ENCODE assay signal across 8 cellular contexts in genomic region chr1:173714441-173714758, GRCh38. TPM values are rescaled to one million over a fixed set of nuclear protein-coding genes. Genes with fewer than 3 reads are reported as not detected.
DNase-seq lines count a peak whose midpoint lies in the region; ATAC-seq, FAIRE-seq and TF ChIP-seq lines count a peak whose summit lies in the region.

No MANE protein-coding gene starts in this region.

- TF ChIP-seq POLR2A in H1 (IDR thresholded peaks at IDR 0.05; ENCODE audit: control extremely low read depth in 1 of 2, low read depth in 2 of 2, low read length in 2 of 2), result no peak

- H3K23ac ChIP-seq in H1 (ENCODE audit: insufficient read length), result no peak overlapping the region
- H3K23ac ChIP-seq in neuronal stem cell (ENCODE audit: low read depth, low read length, poor library complexity), result no peak overlapping the region

- H3K36me3 ChIP-seq in CD4-positive, alpha-beta memory T cell (ENCODE audit: insufficient read depth, low read length), result no peaks in the 10 kb centered on the region
- H3K36me3 ChIP-seq in H1 (ENCODE audit: control insufficient read depth in 2 of 4, insufficient read depth in 4 of 4, low read length in 3 of 4) (no peaks in the 10 kb centered on the region), neuronal stem cell (replicated peaks in 1 of 2; ENCODE audit: control insufficient read depth in 2 of 2, insufficient read depth in 2 of 2, low read length in 2 of 2) (peaks cover 0 to 4% of the 10 kb centered on the region in 2 donors)

- H3K56ac ChIP-seq in H1 (replicated peaks; ENCODE audit: insufficient read length, low read depth, low read length), result no peak overlapping the region

- peak overlapping the region; percentile 92 to 98 (median 97) for H3K27ac Mint-ChIP-seq in CD4-positive, alpha-beta memory T cell

- H3K27me3 Mint-ChIP-seq in CD4-positive, alpha-beta memory T cell, result peaks cover 15 to 18% of the 10 kb centered on the region in 2 donors

- H3K4me1 Mint-ChIP-seq in CD4-positive, alpha-beta memory T cell, result peaks cover 16 to 33% (median 23%) of the 10 kb centered on the region in 4 donors

- intact Hi-C loops in CD4-positive, alpha-beta memory T cell (cut with micrococcal nuclease), result loop anchor here (2.0 to 10.0 kb wide), 6 partner anchors 110 to 1930 kb away; partner anchors contain the start of genes CACYBP, CENPL, DARS2 and METTL13

- H3K18ac ChIP-seq in H1 (ENCODE audit: extremely low read depth, low read length) (no peak overlapping the region), neuronal stem cell (ENCODE audit: low read length) (no peak overlapping the region)

- H3K14ac ChIP-seq in H1 (ENCODE audit: insufficient read length) (no peak overlapping the region), neuronal stem cell (ENCODE audit: low read length) (no peak overlapping the region)

- H2BK5ac ChIP-seq in H1 (ENCODE audit: low read depth, low read length) (no peak overlapping the region), neuronal stem cell (ENCODE audit: low read length) (no peak overlapping the region)

- CTCF ChIA-PET in CD4-positive, alpha-beta memory T cell (lab: Charles Lee; ENCODE audit: partially characterized antibody), result interaction anchor here (0.9 to 2.3 kb wide), 5 partner anchors 10 to 284 kb away, joined by 3 to 16 read pairs (median 4); partner anchors contain the start of gene PRDX6
- CTCF ChIA-PET in H1 (lab: Charles Lee; ENCODE audit: partially characterized antibody), result interaction anchor here (0.9 to 1.1 kb wide), 3 partner anchors 19 to 279 kb away, joined by 3 read pairs; no protein-coding TSS in a partner anchor

- no peak for FAIRE-seq in H1 (lab: Jason Lieb, UNC)

- H3K4ac ChIP-seq in H1 (replicated peaks; ENCODE audit: insufficient read length, low read depth, low read length) (no peak overlapping the region), neuronal stem cell (ENCODE audit: low read length) (no peak overlapping the region)

- H2BK120ac ChIP-seq in H1 (replicated peaks; ENCODE audit: low read depth, low read length), result no peak overlapping the region
- no peak overlapping the region for H2BK120ac ChIP-seq in neuronal stem cell (ENCODE audit: low read depth, low read length)

- peaks cover 5% of the 10 kb centered on the region for H3K27me3 ChIP-seq in CD4-positive, alpha-beta memory T cell (ENCODE audit: insufficient read depth, low read length)
- H3K27me3 ChIP-seq in H1 (replicated peaks in 1 of 4; ENCODE audit: control insufficient read depth in 3 of 4, extremely low read depth in 1 of 4, insufficient read depth in 3 of 4, low read length in 3 of 4) (peaks cover 0 to 7% (median 0%) of the 10 kb centered on the region in 4 experiments; a peak in 2 of 7 replicates), neuronal stem cell (ENCODE audit: control insufficient read depth in 3 of 3, insufficient read depth in 3 of 3, low read depth in 1 of 3, low read length in 3 of 3) (no peaks in the 10 kb centered on the region)

- H2AFZ ChIP-seq in H1 (ENCODE audit: low read length) (peak overlapping the region; percentile 88), neuronal stem cell (ENCODE audit: low read length) (peak overlapping the region; percentile 90)

- H3K27ac ChIP-seq in CD4-positive, alpha-beta memory T cell (ENCODE audit: low read depth, low read length), result peak overlapping the region; percentile 78
- H3K27ac ChIP-seq in H1 (ENCODE audit: low read depth, low read length) (no peak overlapping the region), neuronal stem cell (replicated peaks; ENCODE audit: low read length) (no peak overlapping the region)

- no peak for TF ChIP-seq CTCF in H1 (IDR thresholded peaks at IDR 0.05; ENCODE audit: control extremely low read depth in 1 of 3, insufficient read depth in 1 of 3, low read depth in 1 of 3, low read length in 3 of 3)

- H2BK12ac ChIP-seq in H1 (ENCODE audit: low read depth, low read length), result peak overlapping the region; percentile 64; the same call in 1 of the 2 replicates
- H2BK12ac ChIP-seq in neuronal stem cell (ENCODE audit: low read length), result no peak overlapping the region

- H3K4me2 ChIP-seq in H1 (ENCODE audit: insufficient read depth in 1 of 2, low read depth in 2 of 2, low read length in 2 of 2), result peak overlapping the region; percentile 85 to 91; a peak in 3 of 4 replicates
- H3K4me2 ChIP-seq in neuronal stem cell (ENCODE audit: insufficient read depth, low read length, poor library complexity, severe bottlenecking), result peak overlapping the region; percentile 58

- peaks cover 3 to 19% of the 10 kb centered on the region in 2 donors for H3K36me3 Mint-ChIP-seq in CD4-positive, alpha-beta memory T cell

- TF ChIP-seq EP300 in H1 (IDR thresholded peaks at IDR 0.05; ENCODE audit: borderline replicate concordance in 1 of 2, low read depth in 2 of 2, low read length in 2 of 2), result no peak

- peaks cover 34% of the 10 kb centered on the region for H3K4me1 ChIP-seq in CD4-positive, alpha-beta memory T cell (ENCODE audit: insufficient read depth, low read length)
- H3K4me1 ChIP-seq in H1 (replicated peaks in 1 of 4; ENCODE audit: control insufficient read depth in 3 of 4, insufficient read depth in 4 of 4, low read length in 3 of 4), result no peaks in the 10 kb centered on the region
- peaks cover 0 to 3% of the 10 kb centered on the region in 2 donors for H3K4me1 ChIP-seq in neuronal stem cell (ENCODE audit: control insufficient read depth in 2 of 2, insufficient read depth in 1 of 2, low read depth in 1 of 2, low read length in 2 of 2)

- H4K91ac ChIP-seq in H1 (replicated peaks; ENCODE audit: insufficient read length, low read length) (peak overlapping the region; percentile 51), neuronal stem cell (ENCODE audit: low read depth, low read length, poor library complexity) (no peak overlapping the region)

- ATAC-seq in HG02970 (IDR thresholded peaks at IDR 0.05; ENCODE audit: low FRiP score, unreplicated experiment) (no peak), HG02798 (IDR thresholded peaks at IDR 0.05; ENCODE audit: poor library complexity, unreplicated experiment) (no peak), HG02938 (IDR thresholded peaks at IDR 0.05; ENCODE audit: unreplicated experiment) (no peak)

- DNase-seq in CD4-positive, alpha-beta memory T cell, result no peak
- DNase-seq in NCI-H69 (lab: John Stamatoyannopoulos, UW) (peak; percentile 39), H1 (ENCODE audit: low read depth in 1 of 2, low spot score in 2 of 2) (no peak), neuronal stem cell (ENCODE audit: low spot score) (no peak), glomerular visceral epithelial cell (ENCODE audit: extremely low spot score) (no peak)

- H2BK15ac ChIP-seq in H1 (ENCODE audit: low read length) (peak overlapping the region; percentile 92), neuronal stem cell (ENCODE audit: low read length) (no peak overlapping the region)

- 49% methylated on average over 3 of the region's 3 CpGs; no CpG with 5 or more reads in 1 of the 2 experiments for WGBS in H1 (ENCODE audit: extremely low coverage in 1 of 2, insufficient coverage in 1 of 2, insufficient read length in 1 of 2, insufficient replicate concordance in 2 of 2, low coverage in 1 of 2, low lambda C conversion rate in 2 of 2, missing lambda C conversion rate in 1 of 2), 2 experiments
- WGBS in neuronal stem cell (ENCODE audit: extremely low coverage in 2 of 2, insufficient read length in 2 of 2, insufficient replicate concordance in 1 of 2), 2 donors, result no CpG with 5 or more reads among the region's 3 CpGs

- H4K20me1 ChIP-seq in H1 (replicated peaks in 1 of 2; ENCODE audit: control insufficient read depth in 1 of 2, insufficient read depth in 2 of 2, low read length in 2 of 2), result no peaks in the 10 kb centered on the region

- no peaks in the 10 kb centered on the region for H3K9me3 ChIP-seq in CD4-positive, alpha-beta memory T cell (ENCODE audit: control insufficient read depth in 1 of 2, low read length in 2 of 2)
- no peaks in the 10 kb centered on the region for H3K9me3 ChIP-seq in H1 (ENCODE audit: insufficient read depth in 2 of 2, low read depth in 1 of 2, low read length in 1 of 2)
- no peaks in the 10 kb centered on the region for H3K9me3 ChIP-seq in neuronal stem cell (replicated peaks in 1 of 2; ENCODE audit: control insufficient read depth in 2 of 2, insufficient read depth in 1 of 2, low read depth in 1 of 2, low read length in 2 of 2)

- no peak overlapping the region for H4K8ac ChIP-seq in H1 (ENCODE audit: extremely low read depth, insufficient read depth, low read length)
- no peak overlapping the region for H4K8ac ChIP-seq in neuronal stem cell (ENCODE audit: low read depth, low read length)

- H3K79me1 ChIP-seq in H1 (ENCODE audit: low read depth, low read length) (no peaks in the 10 kb centered on the region), neuronal stem cell (ENCODE audit: low read depth, low read length) (no peaks in the 10 kb centered on the region)

- H2AK5ac ChIP-seq in H1 (ENCODE audit: low read depth, low read length), result no peak overlapping the region
- no peak overlapping the region for H2AK5ac ChIP-seq in neuronal stem cell (ENCODE audit: low read depth, low read length)

- peak overlapping the region; percentile 6 to 73 for H3K4me3 ChIP-seq in CD4-positive, alpha-beta memory T cell (ENCODE audit: low read length in 2 of 2)
- H3K4me3 ChIP-seq in H1 (ENCODE audit: extremely low read depth in 1 of 4, insufficient read depth in 2 of 4, low read depth in 3 of 4, low read length in 4 of 4) (peak overlapping the region in 2 of 4 experiments; percentile 6 to 76; a peak in 4 of 8 replicates), neuronal stem cell (ENCODE audit: low read length in 2 of 2) (peak overlapping the region in 1 of 2 donors; percentile 75)

- peak overlapping the region; percentile 95 to 100 (median 97) for H3K4me3 Mint-ChIP-seq in CD4-positive, alpha-beta memory T cell

- H3K9ac ChIP-seq in H1 (replicated peaks in 1 of 4; ENCODE audit: extremely low read depth in 1 of 4, low read depth in 3 of 4, low read length in 3 of 4) (no peak overlapping the region), neuronal stem cell (ENCODE audit: low read depth, low read length, poor library complexity) (no peak overlapping the region)

- H2BK20ac ChIP-seq in H1 (ENCODE audit: low read length), result no peak overlapping the region

- H3K79me2 ChIP-seq in H1 (ENCODE audit: control insufficient read depth in 1 of 2, insufficient read depth in 2 of 2, low read length in 2 of 2), result peaks cover 0 to 19% of the 10 kb centered on the region in 2 experiments; a peak in 2 of 4 replicates

- H3K9me3 Mint-ChIP-seq in CD4-positive, alpha-beta memory T cell, result peaks cover 0 to 1% (median 0%) of the 10 kb centered on the region in 8 donors

- no peak for TF ChIP-seq RAD21 in H1 (IDR thresholded peaks at IDR 0.05 in 1 of 2, conservative IDR thresholded peaks at IDR 0.05 in 1 of 2; ENCODE audit: low read depth in 2 of 2, low read length in 2 of 2)

- POLR2A ChIA-PET in CD4-positive, alpha-beta memory T cell (lab: Charles Lee; ENCODE audit: partially characterized antibody), result interaction anchor here (0.6 to 4.6 kb wide), 17 partner anchors 9 to 1308 kb away, joined by 3 to 56 read pairs (median 4); partner anchors contain the start of genes CACYBP, CENPL, DARS2 and GAS5
- POLR2A ChIA-PET in H1 (lab: Charles Lee; ENCODE audit: partially characterized antibody), result interaction anchor here (0.9 to 2.3 kb wide), 8 partner anchors 9 to 154 kb away, joined by 3 to 12 read pairs (median 5); partner anchors contain the start of genes DARS2, GAS5 and ZBTB37

- peaks cover 3% of the 10 kb centered on the region; the same call in 1 of the 2 replicates for H3K23me2 ChIP-seq in H1 (ENCODE audit: low read depth, low read length)

- no peak overlapping the region for H4K5ac ChIP-seq in H1 (ENCODE audit: insufficient read length, low read depth, low read length)

RNA-seq across cellular contexts. Expression of gene KLHL20, which starts 0.4 kb away (rescaled TPM):
- 10 to 100 TPM; 41.0 to 43.9 TPM for total RNA-seq in CD4-positive, alpha-beta memory T cell
- polyA plus RNA-seq in CD4-positive, alpha-beta memory T cell, result 10 to 100 TPM; 24.5 to 26.7 TPM
- 12.3 and 12.8 TPM in 2 replicates for total RNA-seq in H1 (2021; fragmentation: NEBNext Ultra II Directional; extraction: Animal tissue kit (Norgen Biotek cat#: 25700))
- 4.4 and 4.9 TPM in 2 replicates for polyA plus RNA-seq in H1 (2011; rRNA removed)
- 7.9 TPM for polyA plus RNA-seq in H1 (2011; cell fraction: cytosol; rRNA removed)
- polyA plus RNA-seq in H1 (2011; cell fraction: nucleus; rRNA removed), result 5.5 TPM
- 6.6 to 10.6 TPM (median 8.3 TPM) in 4 replicates for polyA plus RNA-seq in H1 (2012, experiment 1 of 2)
- 0.55 TPM for polyA plus RNA-seq in H1 (2012, experiment 2 of 2)
- 7.2 TPM for polyA plus RNA-seq in H1 (2013, experiment 1 of 2)
- polyA plus RNA-seq in H1 (2013, experiment 2 of 2), result 7.5 TPM
- polyA minus RNA-seq in H1 (2011; rRNA and poly(A)+ RNA removed), result 11.8 and 14.6 TPM in 2 replicates
- 4.1 TPM for polyA minus RNA-seq in H1 (2011; cell fraction: cytosol; rRNA and poly(A)+ RNA removed)
- polyA minus RNA-seq in H1 (2011; cell fraction: nucleus; rRNA and poly(A)+ RNA removed), result 14.5 TPM
- polyA plus RNA-seq in neuronal stem cell (2013, experiment 1 of 2), result 14.1 TPM
- polyA plus RNA-seq in neuronal stem cell (2013, experiment 2 of 2), result 14.2 TPM

RNA-seq across cellular contexts. Expression of gene ANKRD45, which starts 44.7 kb away (rescaled TPM):
- not detected for total RNA-seq in CD4-positive, alpha-beta memory T cell
- polyA plus RNA-seq in CD4-positive, alpha-beta memory T cell, result not detected
- total RNA-seq in H1 (2021; fragmentation: NEBNext Ultra II Directional; extraction: Animal tissue kit (Norgen Biotek cat#: 25700)), result 2.3 and 2.8 TPM in 2 replicates
- polyA plus RNA-seq in H1 (2011; rRNA removed), result 0.33 and 0.41 TPM in 2 replicates
- polyA plus RNA-seq in H1 (2011; cell fraction: cytosol; rRNA removed), result 0.80 TPM
- polyA plus RNA-seq in H1 (2011; cell fraction: nucleus; rRNA removed), result 0.10 TPM
- 1.0 to 2.7 TPM (median 1.7 TPM) in 4 replicates for polyA plus RNA-seq in H1 (2012, experiment 1 of 2)
- polyA plus RNA-seq in H1 (2012, experiment 2 of 2), result 0.68 TPM
- 1.7 TPM for polyA plus RNA-seq in H1 (2013, experiment 1 of 2)
- polyA plus RNA-seq in H1 (2013, experiment 2 of 2), result 1.6 TPM
- 0.60 and 1.0 TPM in 2 replicates for polyA minus RNA-seq in H1 (2011; rRNA and poly(A)+ RNA removed)
- not detected for polyA minus RNA-seq in H1 (2011; cell fraction: cytosol; rRNA and poly(A)+ RNA removed)
- polyA minus RNA-seq in H1 (2011; cell fraction: nucleus; rRNA and poly(A)+ RNA removed), result 1.4 TPM
- 4.4 TPM for polyA plus RNA-seq in neuronal stem cell (2013, experiment 1 of 2)
- 4.8 TPM for polyA plus RNA-seq in neuronal stem cell (2013, experiment 2 of 2)
